ENCODE assay signal across 30 cellular contexts in the genomic region with DNA sequence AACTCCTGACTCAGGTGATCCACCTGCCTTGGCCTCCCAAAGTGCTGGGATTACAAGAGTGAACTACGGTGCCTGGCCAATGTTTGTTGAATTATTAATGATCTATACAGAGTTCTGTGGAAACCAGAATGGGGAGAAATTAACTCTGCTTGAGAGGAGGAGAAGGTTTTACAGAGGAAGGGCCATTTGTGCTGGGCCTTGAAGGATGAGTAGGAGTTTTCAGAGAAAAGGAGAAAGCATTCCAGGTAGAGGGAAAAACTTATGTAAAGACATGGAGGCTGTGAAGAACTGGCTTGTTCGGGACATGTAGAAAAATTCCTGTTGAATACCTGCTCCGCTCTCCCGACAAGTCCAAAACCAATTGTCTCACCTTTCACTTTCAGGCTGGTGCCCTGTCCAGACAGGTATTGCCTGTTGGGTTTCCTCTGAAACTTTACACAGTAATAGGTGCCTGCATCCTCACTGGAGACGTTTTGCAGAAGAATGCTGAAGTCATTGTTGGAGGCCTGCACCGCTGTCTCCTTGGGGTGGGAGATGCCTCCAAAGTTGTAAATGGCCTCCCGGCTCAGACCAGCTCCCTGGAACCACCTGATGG. TPM values are rescaled to one million over a fixed set of nuclear protein-coding genes. Genes with fewer than 3 reads are reported as not detected.
DNase-seq lines count a peak whose midpoint lies in the region; ATAC-seq and TF ChIP-seq lines count a peak whose summit lies in the region.
"Had no signal": no experiment of that assay in that cellular context is flagged by ENCODE, and none has a peak within 500 bp of the region (broad histone marks: within the 10 kb centered on the region; RNA-seq: fewer than 3 reads in every experiment).

No MANE protein-coding gene starts in this region.

- POLR2A ChIA-PET in activated CD4-positive, alpha-beta T cell treated with anti-CD3 and anti-CD28 coated beads, Interleukin-2, amount 10 ng/mL, durations not matched to agents 7 days and 5 days (lab: Charles Lee) = no interaction called here
- POLR2A ChIA-PET in CD8-positive, alpha-beta T cell (lab: Charles Lee) = no interaction called here

- TF ChIP-seq CTCF in RWPE2 (IDR thresholded peaks at IDR 0.05; ENCODE audit: poor library complexity, severe bottlenecking) = no peak
- TF ChIP-seq CTCF in CD8-positive, alpha-beta T cell (IDR thresholded peaks at IDR 0.05) = no peak

- WGBS in urinary bladder = 79% methylated on average over 7 of the region's 7 CpGs

- H3K4me3 Mint-ChIP-seq in activated CD4-positive, alpha-beta T cell treated with anti-CD3 and anti-CD28 coated beads, Interleukin-2, amount 10 ng/mL, durations not matched to agents 24 days and 14 days = no peak overlapping the region
- no peak overlapping the region for H3K4me3 Mint-ChIP-seq in activated CD4-positive, alpha-beta T cell treated with anti-CD3 and anti-CD28 coated beads, Interleukin-2, amount 10 ng/mL, durations not matched to agents 7 days and 5 days
- no peak overlapping the region for H3K4me3 Mint-ChIP-seq in CD8-positive, alpha-beta T cell
- H3K4me3 Mint-ChIP-seq: activated T-cell treated with anti-CD3 and anti-CD28 coated beads, Interleukin-2, amount 50 U/mL, for 24 hours; CD4-positive, CD25-positive, alpha-beta regulatory T cell; immature natural killer cell; natural killer cell treated with Interleukin-12 subunit alpha and Interleukin-12 subunit beta and Interleukin-15 and Interleukin-18, amount 100 ng/mL, for 72 hours; T-cell had no signal

- no peaks in the 10 kb centered on the region for H3K9me3 Mint-ChIP-seq in activated CD4-positive, alpha-beta T cell treated with anti-CD3 and anti-CD28 coated beads, Interleukin-2, amount 10 ng/mL, durations not matched to agents 24 days and 14 days
- H3K9me3 Mint-ChIP-seq in activated CD4-positive, alpha-beta T cell treated with anti-CD3 and anti-CD28 coated beads, Interleukin-2, amount 10 ng/mL, durations not matched to agents 7 days and 5 days = no peaks in the 10 kb centered on the region
- H3K9me3 Mint-ChIP-seq in CD8-positive, alpha-beta T cell = no peaks in the 10 kb centered on the region
- H3K9me3 Mint-ChIP-seq: activated T-cell treated with anti-CD3 and anti-CD28 coated beads, Interleukin-2, amount 50 U/mL, for 24 hours; CD4-positive, CD25-positive, alpha-beta regulatory T cell; immature natural killer cell; natural killer cell treated with Interleukin-12 subunit alpha and Interleukin-12 subunit beta and Interleukin-15 and Interleukin-18, amount 100 ng/mL, for 72 hours; T-cell had no signal

- H3K27me3 Mint-ChIP-seq in activated CD4-positive, alpha-beta T cell treated with anti-CD3 and anti-CD28 coated beads, Interleukin-2, amount 10 ng/mL, durations not matched to agents 24 days and 14 days = peaks cover 6% of the 10 kb centered on the region
- peaks cover 2% of the 10 kb centered on the region for H3K27me3 Mint-ChIP-seq in activated CD4-positive, alpha-beta T cell treated with anti-CD3 and anti-CD28 coated beads, Interleukin-2, amount 10 ng/mL, durations not matched to agents 7 days and 5 days
- H3K27me3 Mint-ChIP-seq in CD8-positive, alpha-beta T cell (ENCODE audit: low read depth) = peaks cover 14% of the 10 kb centered on the region

- H3K27ac ChIP-seq in RWPE2 (ENCODE audit: poor library complexity, severe bottlenecking) (peak overlapping the region; percentile 96), urinary bladder (ENCODE audit: low read depth) (peak overlapping the region; percentile 2)
- no peak overlapping the region for H3K27ac ChIP-seq in CD8-positive, alpha-beta T cell (ENCODE audit: low read depth, low read length)
- H3K27ac ChIP-seq: 22Rv1, HL-60, sigmoid colon, SJSA1, tibial nerve, WERI-Rb-1 had no signal

- CTCF ChIA-PET in activated CD4-positive, alpha-beta T cell treated with anti-CD3 and anti-CD28 coated beads, Interleukin-2, amount 10 ng/mL, durations not matched to agents 7 days and 5 days (lab: Charles Lee) = interaction anchor here (0.7 kb wide), 1 partner anchor 11 kb away, joined by 3 read pairs; no protein-coding TSS in a partner anchor
- CTCF ChIA-PET in CD8-positive, alpha-beta T cell (lab: Charles Lee) = interaction anchor here (1.1 to 1.7 kb wide), 2 partner anchors 9 to 11 kb away, joined by 3 to 4 read pairs; a partner anchor contains a TSS

- DNase-seq in activated CD4-positive, alpha-beta T cell treated with anti-CD3 and anti-CD28 coated beads, Interleukin-2, amount 10 ng/mL, durations not matched to agents 24 days and 14 days = peak; percentile 45
- DNase-seq in activated CD4-positive, alpha-beta T cell treated with anti-CD3 and anti-CD28 coated beads, Interleukin-2, amount 10 ng/mL, durations not matched to agents 7 days and 5 days = no peak
- DNase-seq in RWPE2 (ENCODE audit: low spot score) = no peak
- no peak for DNase-seq in NCI-H1105 treated with DMSO at 0.1 percent for 48 hours (lab: John Stamatoyannopoulos, UW)
- DNase-seq in CD8-positive, alpha-beta T cell = no peak
- DNase-seq: activated CD4-positive, alpha-beta T cell treated with anti-CD3 and anti-CD28 coated beads for 48 hours; activated gamma-delta T cell; activated T-cell treated with anti-CD3 and anti-CD28 coated beads, Interleukin-2, amount 50 U/mL, for 24 hours; CD4-positive, CD25-positive, alpha-beta regulatory T cell; central memory CD4-positive, alpha-beta T cell; immature natural killer cell; left colon; NCI-H1417 treated with DMSO at 0.1 percent for 48 hours; NCI-H2081; NCI-H345; sigmoid colon; stimulated activated CD4-positive, alpha-beta T cell treated with anti-CD3 and anti-CD28 coated beads, Interleukin-15, amount 100 ng/mL, for 24 hours; stimulated activated CD4-positive, alpha-beta T cell treated with anti-CD3 and anti-CD28 coated beads, Interleukin-4, amount 100 ng/mL, for 4 hours; T-cell; WERI-Rb-1 had no signal

- no peak overlapping the region for H3K27ac Mint-ChIP-seq in activated CD4-positive, alpha-beta T cell treated with anti-CD3 and anti-CD28 coated beads, Interleukin-2, amount 10 ng/mL, durations not matched to agents 24 days and 14 days
- H3K27ac Mint-ChIP-seq in activated CD4-positive, alpha-beta T cell treated with anti-CD3 and anti-CD28 coated beads, Interleukin-2, amount 10 ng/mL, durations not matched to agents 7 days and 5 days = no peak overlapping the region
- no peak overlapping the region for H3K27ac Mint-ChIP-seq in CD8-positive, alpha-beta T cell
- H3K27ac Mint-ChIP-seq: activated T-cell treated with anti-CD3 and anti-CD28 coated beads, Interleukin-2, amount 50 U/mL, for 24 hours; CD4-positive, CD25-positive, alpha-beta regulatory T cell; immature natural killer cell; natural killer cell treated with Interleukin-12 subunit alpha and Interleukin-12 subunit beta and Interleukin-15 and Interleukin-18, amount 100 ng/mL, for 72 hours; T-cell had no signal

- H3K4me1 ChIP-seq in RWPE2 (ENCODE audit: insufficient read depth, poor library complexity, severe bottlenecking) = peaks cover 29% of the 10 kb centered on the region
- H3K4me1 ChIP-seq in urinary bladder (ENCODE audit: insufficient read depth) = no peaks in the 10 kb centered on the region
- H3K4me1 ChIP-seq in CD8-positive, alpha-beta T cell (ENCODE audit: insufficient read depth, low read length) = no peaks in the 10 kb centered on the region
- H3K4me1 ChIP-seq: sigmoid colon, tibial nerve had no signal

- no peaks in the 10 kb centered on the region for H3K4me1 Mint-ChIP-seq in activated CD4-positive, alpha-beta T cell treated with anti-CD3 and anti-CD28 coated beads, Interleukin-2, amount 10 ng/mL, durations not matched to agents 24 days and 14 days
- H3K4me1 Mint-ChIP-seq in activated CD4-positive, alpha-beta T cell treated with anti-CD3 and anti-CD28 coated beads, Interleukin-2, amount 10 ng/mL, durations not matched to agents 7 days and 5 days = no peaks in the 10 kb centered on the region
- H3K4me1 Mint-ChIP-seq in CD8-positive, alpha-beta T cell (ENCODE audit: low read depth) = no peaks in the 10 kb centered on the region
- H3K4me1 Mint-ChIP-seq: CD4-positive, CD25-positive, alpha-beta regulatory T cell; immature natural killer cell; T-cell had no signal

- peak; percentile 55 for ATAC-seq in RWPE2 (ENCODE audit: low read depth)
- peak; percentile 69 for ATAC-seq in esophagus mucosa
- no peak for ATAC-seq in CD8-positive, alpha-beta T cell
- ATAC-seq in GM21447 (IDR thresholded peaks at IDR 0.05; ENCODE audit: unreplicated experiment) = no peak
- ATAC-seq: left colon; natural killer cell treated with Interleukin-12 subunit alpha and Interleukin-12 subunit beta and Interleukin-15 and Interleukin-18, amount 100 ng/mL, for 72 hours; T-cell had no signal

- intact Hi-C loops in activated CD4-positive, alpha-beta T cell treated with anti-CD3 and anti-CD28 coated beads, Interleukin-2, amount 10 ng/mL, durations not matched to agents 24 days and 14 days (cut with micrococcal nuclease) = no loop called here
- intact Hi-C loops in CD8-positive, alpha-beta T cell (cut with DNase I, micrococcal nuclease) = no loop called here

- H3K36me3 Mint-ChIP-seq in activated CD4-positive, alpha-beta T cell treated with anti-CD3 and anti-CD28 coated beads, Interleukin-2, amount 10 ng/mL, durations not matched to agents 24 days and 14 days (ENCODE audit: low read depth) = no peaks in the 10 kb centered on the region
- H3K36me3 Mint-ChIP-seq in activated CD4-positive, alpha-beta T cell treated with anti-CD3 and anti-CD28 coated beads, Interleukin-2, amount 10 ng/mL, durations not matched to agents 7 days and 5 days (ENCODE audit: low read depth) = no peaks in the 10 kb centered on the region
- H3K36me3 Mint-ChIP-seq in CD8-positive, alpha-beta T cell = no peaks in the 10 kb centered on the region
- H3K36me3 Mint-ChIP-seq: CD4-positive, CD25-positive, alpha-beta regulatory T cell; immature natural killer cell; natural killer cell treated with Interleukin-12 subunit alpha and Interleukin-12 subunit beta and Interleukin-15 and Interleukin-18, amount 100 ng/mL, for 72 hours; T-cell had no signal

- H3K36me3 ChIP-seq in RWPE2 (ENCODE audit: low read depth) (no peaks in the 10 kb centered on the region), urinary bladder (ENCODE audit: insufficient read depth) (no peaks in the 10 kb centered on the region)
- no peaks in the 10 kb centered on the region for H3K36me3 ChIP-seq in CD8-positive, alpha-beta T cell (ENCODE audit: insufficient read depth, low read length)
- H3K36me3 ChIP-seq: sigmoid colon, SJSA1, tibial nerve, WERI-Rb-1 had no signal

- H3K4me3 ChIP-seq in RWPE2 (ENCODE audit: severe bottlenecking) (no peak overlapping the region), urinary bladder (ENCODE audit: low read depth, low read length) (no peak overlapping the region)
- no peak overlapping the region for H3K4me3 ChIP-seq in CD8-positive, alpha-beta T cell (ENCODE audit: low read depth, low read length)
- H3K4me3 ChIP-seq: sigmoid colon, SJSA1, tibial nerve had no signal

- no peaks in the 10 kb centered on the region for H3K9me3 ChIP-seq in RWPE2 (ENCODE audit: severe bottlenecking)
- H3K9me3 ChIP-seq in CD8-positive, alpha-beta T cell (ENCODE audit: low read length) = no peaks in the 10 kb centered on the region
- H3K9me3 ChIP-seq: sigmoid colon, SJSA1, tibial nerve had no signal

- H3K27me3 ChIP-seq in RWPE2 (ENCODE audit: insufficient read depth, poor library complexity, severe bottlenecking) = no peaks in the 10 kb centered on the region
- H3K27me3 ChIP-seq in CD8-positive, alpha-beta T cell (ENCODE audit: insufficient read depth, low read length) = no peaks in the 10 kb centered on the region
- H3K27me3 ChIP-seq: tibial nerve had no signal

RNA-seq across cellular contexts. Expression of a gene that starts 11.3 kb away (rescaled TPM):
- total RNA-seq in activated CD4-positive, alpha-beta T cell treated with anti-CD3 and anti-CD28 coated beads, Interleukin-2, amount 10 ng/mL, durations not matched to agents 24 days and 14 days = 101 and 109 TPM in 2 replicates
- 10 to 100 TPM; 56.5 to 64.8 TPM for total RNA-seq in activated CD4-positive, alpha-beta T cell treated with anti-CD3 and anti-CD28 coated beads, Interleukin-2, amount 10 ng/mL, durations not matched to agents 7 days and 5 days
- total RNA-seq in esophagus mucosa (88.7 TPM), urinary bladder (23.6 TPM)
- polyA plus RNA-seq in urinary bladder = 57.3 TPM
- total RNA-seq in CD8-positive, alpha-beta T cell = 10 to 100 TPM; 66.0 to 70.5 TPM

RNA-seq across cellular contexts. Expression of a gene that starts 13.2 kb away (rescaled TPM):
- not detected in 2 replicates for total RNA-seq in activated CD4-positive, alpha-beta T cell treated with anti-CD3 and anti-CD28 coated beads, Interleukin-2, amount 10 ng/mL, durations not matched to agents 24 days and 14 days
- not detected for total RNA-seq in activated CD4-positive, alpha-beta T cell treated with anti-CD3 and anti-CD28 coated beads, Interleukin-2, amount 10 ng/mL, durations not matched to agents 7 days and 5 days
- total RNA-seq in esophagus mucosa (1.0 TPM), urinary bladder (1.2 TPM)
- polyA plus RNA-seq in urinary bladder = 3.3 TPM
- total RNA-seq in CD8-positive, alpha-beta T cell = not detected
- total RNA-seq: CD4-positive, CD25-positive, alpha-beta regulatory T cell; Daoy; H4; natural killer cell treated with Interleukin-12 subunit alpha and Interleukin-12 subunit beta and Interleukin-15 and Interleukin-18, amount 100 ng/mL, for 72 hours; SJSA1 had no signal

Comparison
In these comparisons a context has a peak if more than half of its experiments do, and no peak if none do; other contexts are left out.
1. ATAC-seq: peak in RWPE2 (single experiment) and esophagus mucosa (single experiment); none in CD8-positive, alpha-beta T cell (single experiment) and GM21447 (single experiment).